8 cellular contexts compared by ENCODE assay signal in the genomic region with DNA sequence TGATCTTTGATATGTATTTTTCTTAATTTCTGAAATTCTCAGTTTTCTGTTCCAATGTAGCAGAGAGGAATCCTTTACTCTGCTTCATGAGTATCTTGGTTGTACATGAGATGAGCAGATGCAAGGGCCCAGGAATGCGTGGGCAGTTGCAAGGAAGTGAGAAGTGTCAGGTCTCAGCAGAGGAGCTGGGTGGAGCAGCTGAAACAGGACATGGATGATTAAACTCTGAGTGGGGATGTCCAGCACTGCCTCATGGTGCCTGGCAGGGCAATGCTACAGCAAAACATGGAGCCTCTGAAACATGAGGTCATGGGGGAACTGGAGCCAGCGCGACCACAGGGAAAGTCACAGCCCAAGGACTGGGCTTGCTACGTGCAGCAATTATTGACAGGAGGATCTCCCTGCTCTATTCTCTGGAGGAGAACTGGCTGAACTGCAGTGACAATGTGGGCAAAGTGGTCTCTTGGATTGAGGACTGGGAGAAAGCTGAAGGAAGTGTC. TPM values are rescaled to one million over a fixed set of nuclear protein-coding genes. Genes with fewer than 3 reads are reported as not detected.
DNase-seq lines count a peak whose midpoint lies in the region; ATAC-seq and TF ChIP-seq lines count a peak whose summit lies in the region.

No MANE protein-coding gene starts in this region.

- peak; percentile 17 to 30 for ATAC-seq in activated CD4-positive, CD25-positive, alpha-beta regulatory T cell treated with anti-CD3 and anti-CD28 coated beads, Interleukin-2, amount 50 U/mL, for 24 hours
- ATAC-seq in HG02588 (IDR thresholded peaks at IDR 0.05; ENCODE audit: unreplicated experiment): peak; percentile 97

- H3K9me3 ChIP-seq in spleen: no peaks in the 10 kb centered on the region

- intact Hi-C loops in spleen (cut with DNase I; ENCODE audit: low total_unique reads): no loop called here

- no peaks in the 10 kb centered on the region for H3K27me3 ChIP-seq in spleen (replicated peaks in 1 of 7)

- H3K36me3 ChIP-seq in spleen: no peaks in the 10 kb centered on the region

- H3K4me3 ChIP-seq in fibroblast of the aortic adventitia (ENCODE audit: low read depth, low read length): no peak overlapping the region
- H3K4me3 ChIP-seq in spleen: no peak overlapping the region

- TF ChIP-seq POLR2A in spleen (IDR thresholded peaks at IDR 0.05): no peak

- DNase-seq in activated CD4-positive, CD25-positive, alpha-beta regulatory T cell (lab: John Stamatoyannopoulos, UW): no peak
- DNase-seq in OCI-M2 (lab: John Stamatoyannopoulos, UW; ENCODE audit: unreplicated experiment) (peak; percentile 19), fibroblast of the aortic adventitia (ENCODE audit: low read depth) (peak; percentile 73), KG1 (lab: John Stamatoyannopoulos, UW) (no peak), spleen (no peak)
- DNase-seq in stimulated activated CD4-positive, alpha-beta T cell treated with anti-CD3 and anti-CD28 coated beads, Interleukin-2, amount 100 ng/mL, for 24 hours: peak; percentile 23 to 29

- H3K4me1 ChIP-seq in spleen: peaks cover 0 to 3% (median 0%) of the 10 kb centered on the region in 6 donors

- no peak overlapping the region for H3K27ac ChIP-seq in spleen

- TF ChIP-seq CTCF in fibroblast of the aortic adventitia (IDR thresholded peaks at IDR 0.05; ENCODE audit: insufficient read depth, low read length) (no peak), spleen (IDR thresholded peaks at IDR 0.05 in 8 of 11, conservative IDR thresholded peaks at IDR 0.05 in 3 of 11) (no peak)

- 54 to 87% (median 66%) methylated on average over 4 of the region's 4 CpGs for WGBS in spleen, 5 donors

RNA-seq across cellular contexts. Expression of a gene that starts 48.4 kb away (rescaled TPM):
- total RNA-seq in fibroblast of the aortic adventitia (ENCODE audit: low replicate concordance): 1.1 and 3.6 TPM in 2 replicates
- 1 to 10 TPM in 3 of 7 donors, under 1 TPM in 4; 0.34 to 1.4 (median 0.92) TPM for total RNA-seq in spleen
- polyA plus RNA-seq in spleen: under 1 TPM; 0.17 to 0.41 (median 0.35) TPM

Comparison
In these comparisons a context has a peak if more than half of its experiments do, and no peak if none do; other contexts are left out.
1. DNase-seq: peak in OCI-M2 (single experiment), fibroblast of the aortic adventitia (single experiment) and stimulated activated CD4-positive, alpha-beta T cell treated with anti-CD3 and anti-CD28 coated beads, Interleukin-2, amount 100 ng/mL, for 24 hours (2 of 2); none in activated CD4-positive, CD25-positive, alpha-beta regulatory T cell (0 of 4), KG1 (single experiment) and spleen (single experiment).